10 cellular contexts compared by ENCODE assay signal in the genomic region with DNA sequence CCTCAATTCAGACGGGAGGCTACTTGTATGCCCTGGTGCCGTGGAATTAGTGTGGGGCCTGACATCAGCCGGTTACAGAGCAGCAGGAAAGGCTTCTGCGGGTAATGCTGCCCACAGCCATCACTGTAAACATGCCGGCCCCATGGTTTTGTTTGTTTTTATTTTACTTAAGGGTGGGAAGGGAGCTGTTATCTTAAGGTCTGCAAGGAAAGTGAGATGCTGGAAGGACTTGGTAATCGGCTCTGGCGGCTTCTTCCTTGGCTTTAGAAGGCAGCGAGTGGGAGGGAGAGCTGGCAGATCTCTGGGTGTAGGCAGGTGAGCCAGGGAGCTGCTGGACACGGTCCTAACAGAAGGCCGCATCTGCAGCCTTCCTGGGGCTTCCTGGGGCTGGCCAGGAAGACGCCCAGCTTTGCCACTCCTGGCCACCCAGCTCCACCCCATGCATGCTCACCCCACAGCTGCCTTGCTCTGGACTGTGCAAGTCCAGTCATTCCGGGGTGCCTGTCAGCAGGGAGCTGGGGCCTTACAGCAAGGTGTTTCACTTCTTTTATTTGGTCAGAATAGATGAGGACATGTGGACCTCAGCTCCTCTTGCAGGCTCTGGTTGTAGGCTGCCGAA. TPM values are rescaled to one million over a fixed set of nuclear protein-coding genes. Genes with fewer than 3 reads are reported as not detected.
DNase-seq lines count a peak whose midpoint lies in the region; ATAC-seq and TF ChIP-seq lines count a peak whose summit lies in the region.
"Had no signal": no experiment of that assay in that cellular context is flagged by ENCODE, and none has a peak within 500 bp of the region (broad histone marks: within the 10 kb centered on the region; RNA-seq: fewer than 3 reads in every experiment).

No MANE protein-coding gene starts in this region.

- in situ Hi-C loops in GM13976 (cut with MboI; ENCODE audit: low sequenced_read_pairs, unreplicated experiment), result no loop called here

- H3K4me3 Mint-ChIP-seq in nephron progenitor cell, result no peak overlapping the region

- peak overlapping the region; percentile 98 for H3K27ac ChIP-seq in KMS-11

- H3K27ac Mint-ChIP-seq in nephron progenitor cell, result peak overlapping the region; percentile 93

- peaks cover 5% of the 10 kb centered on the region; the same call in 1 of the 2 replicates for H3K36me3 ChIP-seq in KMS-11 (ENCODE audit: insufficient read depth)
- H3K36me3 ChIP-seq: esophagus squamous epithelium had no signal

- intact Hi-C loops in cardiac septum (cut with DNase I), result no loop called here

- H3K9me3 Mint-ChIP-seq in nephron progenitor cell, result no peaks in the 10 kb centered on the region

- peaks cover 35% of the 10 kb centered on the region for H3K4me1 Mint-ChIP-seq in nephron progenitor cell

- H3K9ac ChIP-seq in KMS-11, result peak overlapping the region; percentile 69; the same call in 1 of the 2 replicates

- H3K27me3 ChIP-seq in KMS-11 (ENCODE audit: insufficient read depth, low read depth), result no peaks in the 10 kb centered on the region
- H3K27me3 ChIP-seq: esophagus squamous epithelium had no signal

- no peak overlapping the region for H3K4me3 ChIP-seq in KMS-11 (IDR thresholded peaks at IDR 0.05; ENCODE audit: insufficient read depth, low read depth, low read length)
- H3K4me3 ChIP-seq: esophagus squamous epithelium had no signal

- TF ChIP-seq CTCF in GM13976 (IDR thresholded peaks at IDR 0.05; ENCODE audit: borderline replicate concordance, control extremely low read depth, extremely low read depth, insufficient read depth, missing control alignments) (no peak), KMS-11 (conservative IDR thresholded peaks at IDR 0.05; ENCODE audit: low read depth, low read length) (no peak), nephron progenitor cell (IDR thresholded peaks at IDR 0.05) (no peak), GM20000 (IDR thresholded peaks at IDR 0.05; ENCODE audit: extremely low read depth, missing control alignments) (no peak)

- no peak for ATAC-seq in GM19324 (IDR thresholded peaks at IDR 0.05; ENCODE audit: low FRiP score, unreplicated experiment)
- ATAC-seq: left lobe of liver had no signal

- H2AFZ ChIP-seq in KMS-11 (ENCODE audit: low read depth), result peak overlapping the region; percentile 48; the same call in 1 of the 2 replicates

- no peaks in the 10 kb centered on the region for H4K20me1 ChIP-seq in KMS-11 (ENCODE audit: insufficient read depth)

- H3K27me3 Mint-ChIP-seq in nephron progenitor cell (ENCODE audit: low read depth, poor library complexity), result no peaks in the 10 kb centered on the region

- H3K4me2 ChIP-seq in KMS-11, result peak overlapping the region; percentile 90

- no peaks in the 10 kb centered on the region for H3K79me2 ChIP-seq in KMS-11 (ENCODE audit: insufficient read depth, low read depth)

- peak; percentile 58 for DNase-seq in GM13976 (ENCODE audit: low spot score)
- peak; percentile 41 for DNase-seq in brain pericyte (ENCODE audit: low read depth, low spot score)
- DNase-seq in nephron progenitor cell, result no peak
- DNase-seq in GM20000 (ENCODE audit: low spot score), result no peak
- no peak for DNase-seq in cardiac septum (ENCODE audit: low spot score)
- DNase-seq: esophagus squamous epithelium, NCI-H1436 had no signal

- H3K36me3 Mint-ChIP-seq in nephron progenitor cell (ENCODE audit: low read depth), result peaks cover 31% of the 10 kb centered on the region

- H3K4me1 ChIP-seq in KMS-11 (ENCODE audit: low read depth, poor library complexity, severe bottlenecking), result peaks cover 80% of the 10 kb centered on the region

RNA-seq across cellular contexts. Expression of a gene that starts 54.1 kb away (rescaled TPM):
- total RNA-seq in cardiac septum, result 43.9 TPM

Comparison
In these comparisons a context has a peak if more than half of its experiments do, and no peak if none do; other contexts are left out.
1. DNase-seq: peak in GM13976 (single experiment) and brain pericyte (single experiment); none in nephron progenitor cell (single experiment), GM20000 (single experiment) and cardiac septum (single experiment).